18 cellular contexts compared by ENCODE assay signal in genomic region chrX:153913211-153913610, GRCh38. TPM values are rescaled to one million over a fixed set of nuclear protein-coding genes. Genes with fewer than 3 reads are reported as not detected.
DNase-seq lines count a peak whose midpoint lies in the region; ATAC-seq and TF ChIP-seq lines count a peak whose summit lies in the region.
"Had no signal": no experiment of that assay in that cellular context is flagged by ENCODE, and none has a peak within 500 bp of the region (broad histone marks: within the 10 kb centered on the region; RNA-seq: fewer than 3 reads in every experiment).

No MANE protein-coding gene starts in this region.

- no peak overlapping the region for H2AFZ ChIP-seq in osteoblast (ENCODE audit: low read length)

- H3K9me3 Mint-ChIP-seq in natural killer cell treated with Interleukin-12 subunit alpha and Interleukin-12 subunit beta and Interleukin-15 and Interleukin-18, amount 100 ng/mL, for 72 hours, result no peaks in the 10 kb centered on the region
- no peaks in the 10 kb centered on the region for H3K9me3 Mint-ChIP-seq in natural killer cell
- H3K9me3 Mint-ChIP-seq: CD4-positive, alpha-beta T cell; CD8-positive, alpha-beta T cell had no signal

- H3K4me3 ChIP-seq in osteoblast (ENCODE audit: insufficient read depth, low read length), result no peak overlapping the region
- H3K4me3 ChIP-seq: A549; BLaER1 treated with 17β-estradiol and CSF1 and Interleukin-3, amounts not matched to agents 10 nM and 100 nM had no signal

- H3K27ac Mint-ChIP-seq in natural killer cell treated with Interleukin-12 subunit alpha and Interleukin-12 subunit beta and Interleukin-15 and Interleukin-18, amount 100 ng/mL, for 72 hours, result no peak overlapping the region
- H3K27ac Mint-ChIP-seq in natural killer cell, result no peak overlapping the region
- H3K27ac Mint-ChIP-seq: B cell; CD8-positive, alpha-beta T cell had no signal

- H3K36me3 ChIP-seq in osteoblast (ENCODE audit: insufficient read depth, low read length), result no peaks in the 10 kb centered on the region

- H3K9me3 ChIP-seq in osteoblast (ENCODE audit: low read depth, low read length), result no peaks in the 10 kb centered on the region
- H3K9me3 ChIP-seq: A549, Caco-2 had no signal

- no peak for ATAC-seq in natural killer cell treated with Interleukin-12 subunit alpha and Interleukin-12 subunit beta and Interleukin-15 and Interleukin-18, amount 100 ng/mL, for 72 hours
- ATAC-seq in natural killer cell, result no peak
- ATAC-seq: A549; CD8-positive, alpha-beta T cell had no signal

- no peaks in the 10 kb centered on the region for H3K79me2 ChIP-seq in osteoblast (ENCODE audit: insufficient read depth, low read length)

- TF ChIP-seq CTCF in natural killer cell (IDR thresholded peaks at IDR 0.05), result no peak
- no peak for TF ChIP-seq CTCF in osteoblast (IDR thresholded peaks at IDR 0.05; ENCODE audit: extremely low read depth, low read depth, low read length)

- peaks cover 5 to 8% of the 10 kb centered on the region in 2 donors for H3K4me1 Mint-ChIP-seq in natural killer cell treated with Interleukin-12 subunit alpha and Interleukin-12 subunit beta and Interleukin-15 and Interleukin-18, amount 100 ng/mL, for 72 hours (ENCODE audit: low read depth in 2 of 2)
- peaks cover 6 to 10% of the 10 kb centered on the region in 2 donors for H3K4me1 Mint-ChIP-seq in natural killer cell
- H3K4me1 Mint-ChIP-seq: B cell had no signal

- intact Hi-C loops in natural killer cell (cut with micrococcal nuclease), result no loop called here

- H3K27me3 Mint-ChIP-seq in natural killer cell treated with Interleukin-12 subunit alpha and Interleukin-12 subunit beta and Interleukin-15 and Interleukin-18, amount 100 ng/mL, for 72 hours, result no peaks in the 10 kb centered on the region
- H3K27me3 Mint-ChIP-seq in natural killer cell (ENCODE audit: low read depth in 2 of 2), result no peaks in the 10 kb centered on the region
- H3K27me3 Mint-ChIP-seq: B cell; CD4-positive, alpha-beta T cell had no signal

- H3K4me2 ChIP-seq in osteoblast (ENCODE audit: insufficient read depth, low read length), result no peak overlapping the region
- H3K4me2 ChIP-seq: A549; BLaER1 treated with 17β-estradiol and CSF1 and Interleukin-3, amounts not matched to agents 10 nM and 100 nM had no signal

- peak; percentile 42 for DNase-seq in natural killer cell treated with Interleukin-12 subunit alpha and Interleukin-12 subunit beta and Interleukin-15 and Interleukin-18, amount 100 ng/mL, for 72 hours (ENCODE audit: low spot score)
- DNase-seq in natural killer cell (no peak), islet precursor cell (peak; percentile 39), osteoblast (ENCODE audit: insufficient read length, low spot score, missing footprints) (peak; percentile 55), NCI-H748 treated with DMSO at 0.1 percent for 48 hours (lab: John Stamatoyannopoulos, UW) (no peak), activated T-cell treated with anti-CD3 and anti-CD28 coated beads for 4 hours (no peak)
- DNase-seq: AML-193; Caco-2; Calu3; CD4-positive, alpha-beta T cell; CD8-positive, alpha-beta T cell; DMS79 treated with DMSO at 0.1 percent for 48 hours; GF-D8 had no signal

- H3K4me3 Mint-ChIP-seq in natural killer cell treated with Interleukin-12 subunit alpha and Interleukin-12 subunit beta and Interleukin-15 and Interleukin-18, amount 100 ng/mL, for 72 hours, result no peak overlapping the region
- H3K4me3 Mint-ChIP-seq in natural killer cell, result no peak overlapping the region
- H3K4me3 Mint-ChIP-seq: B cell; CD4-positive, alpha-beta T cell; CD8-positive, alpha-beta T cell had no signal

- no peaks in the 10 kb centered on the region for H3K4me1 ChIP-seq in osteoblast (ENCODE audit: insufficient read depth, low read length)
- H3K4me1 ChIP-seq: A549, Caco-2 had no signal

- peaks cover 9% of the 10 kb centered on the region for H3K36me3 Mint-ChIP-seq in natural killer cell treated with Interleukin-12 subunit alpha and Interleukin-12 subunit beta and Interleukin-15 and Interleukin-18, amount 100 ng/mL, for 72 hours
- no peaks in the 10 kb centered on the region for H3K36me3 Mint-ChIP-seq in natural killer cell

- no peak overlapping the region for H3K27ac ChIP-seq in osteoblast (ENCODE audit: low read depth, low read length)
- H3K27ac ChIP-seq: 22Rv1; A549; BLaER1 treated with 17β-estradiol and CSF1 and Interleukin-3, amounts not matched to agents 10 nM and 100 nM; C4-2B had no signal

- H4K20me1 ChIP-seq in osteoblast (ENCODE audit: insufficient read depth, low read length), result no peaks in the 10 kb centered on the region

- H3K27me3 ChIP-seq in osteoblast (ENCODE audit: insufficient read depth, low read length), result no peaks in the 10 kb centered on the region

RNA-seq across cellular contexts. Expression of gene AVPR2, which starts 8.7 kb away (rescaled TPM):
- total RNA-seq in natural killer cell treated with Interleukin-12 subunit alpha and Interleukin-12 subunit beta and Interleukin-15 and Interleukin-18, amount 100 ng/mL, for 72 hours, result not detected
- total RNA-seq in natural killer cell (not detected), osteoblast (not detected in 2 replicates)
- total RNA-seq: B cell; Caco-2; Calu3; CD4-positive, alpha-beta T cell; CD8-positive, alpha-beta T cell had no signal

RNA-seq across cellular contexts. Expression of gene ARHGAP4, which starts 12.9 kb away (rescaled TPM):
- total RNA-seq in natural killer cell treated with Interleukin-12 subunit alpha and Interleukin-12 subunit beta and Interleukin-15 and Interleukin-18, amount 100 ng/mL, for 72 hours, result 100 to 1,000 TPM; 155 to 276 TPM
- total RNA-seq in natural killer cell (100 to 1,000 TPM; 352 to 398 (median 384) TPM), osteoblast (0.88 and 1.4 TPM in 2 replicates)

RNA-seq across cellular contexts. Expression of gene NAA10, which starts 21.6 kb away (rescaled TPM):
- 100 to 1,000 TPM; 115 to 175 TPM for total RNA-seq in natural killer cell treated with Interleukin-12 subunit alpha and Interleukin-12 subunit beta and Interleukin-15 and Interleukin-18, amount 100 ng/mL, for 72 hours
- 10 to 100 TPM; 63.4 to 82.3 (median 73.1) TPM for total RNA-seq in natural killer cell
- 43.4 and 46.3 TPM in 2 replicates for total RNA-seq in osteoblast

RNA-seq across cellular contexts. Expression of gene L1CAM, which starts 27.2 kb away (rescaled TPM):
- 1 to 10 TPM in 1 of 2 donors, under 1 TPM in 1; 0.74 to 1.2 TPM for total RNA-seq in natural killer cell treated with Interleukin-12 subunit alpha and Interleukin-12 subunit beta and Interleukin-15 and Interleukin-18, amount 100 ng/mL, for 72 hours
- total RNA-seq in natural killer cell (under 1 TPM in 2 of 3 donors, not detected in 1; 0.23 to 0.98 TPM), osteoblast (under 0.01 TPM in 2 replicates)

RNA-seq across cellular contexts. Expression of gene RENBP, which starts 31.2 kb away (rescaled TPM):
- 1 to 10 TPM; 4.8 to 5.4 TPM for total RNA-seq in natural killer cell treated with Interleukin-12 subunit alpha and Interleukin-12 subunit beta and Interleukin-15 and Interleukin-18, amount 100 ng/mL, for 72 hours
- 10 to 100 TPM; 14.3 to 17.1 (median 15.2) TPM for total RNA-seq in natural killer cell
- 6.5 TPM in 2 replicates for total RNA-seq in osteoblast

Comparison
In these comparisons a context has a peak if more than half of its experiments do, and no peak if none do; other contexts are left out.
1. DNase-seq: peak in natural killer cell treated with Interleukin-12 subunit alpha and Interleukin-12 subunit beta and Interleukin-15 and Interleukin-18, amount 100 ng/mL, for 72 hours (single experiment), islet precursor cell (single experiment) and osteoblast (single experiment); none in natural killer cell (single experiment), NCI-H748 treated with DMSO at 0.1 percent for 48 hours (single experiment) and activated T-cell treated with anti-CD3 and anti-CD28 coated beads for 4 hours (single experiment).
2. RNA of gene ARHGAP4, which starts 12.9 kb away (total RNA-seq): 352 to 398 TPM in natural killer cell and 155 to 276 TPM in natural killer cell treated with Interleukin-12 subunit alpha and Interleukin-12 subunit beta and Interleukin-15 and Interleukin-18, amount 100 ng/mL, for 72 hours; 0.88 to 1.4 TPM in osteoblast; every median in the first group is over 10 times any median in the second.